In the genomic region with DNA sequence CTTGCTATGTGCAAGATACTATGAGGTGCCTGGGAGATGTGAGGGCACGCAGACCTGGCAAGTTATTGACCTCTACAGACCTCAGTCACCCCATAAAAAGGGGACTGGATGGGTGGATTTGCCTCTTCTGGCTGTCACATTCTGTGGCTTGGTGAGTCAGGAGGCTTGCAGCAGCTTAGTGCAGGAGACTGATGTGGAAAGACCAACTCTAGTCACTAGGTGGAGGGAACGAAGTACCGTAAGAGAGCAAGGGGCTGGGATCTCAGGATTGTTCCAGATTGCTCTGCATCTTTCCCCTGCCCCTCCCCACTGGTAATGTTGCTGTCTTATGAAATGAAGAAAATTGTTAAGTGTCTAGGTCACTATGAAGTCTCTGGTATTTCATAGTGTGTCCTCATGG, we compare ENCODE assay signal across 1 cellular context.
TF ChIP-seq lines count a peak whose summit lies in the region.

No MANE protein-coding gene starts in this region.

TF ChIP-seq in HepG2, 621 proteins besides CTCF, POLR2A, EP300 and RAD21:
- TF ChIP-seq, protein P1, sequence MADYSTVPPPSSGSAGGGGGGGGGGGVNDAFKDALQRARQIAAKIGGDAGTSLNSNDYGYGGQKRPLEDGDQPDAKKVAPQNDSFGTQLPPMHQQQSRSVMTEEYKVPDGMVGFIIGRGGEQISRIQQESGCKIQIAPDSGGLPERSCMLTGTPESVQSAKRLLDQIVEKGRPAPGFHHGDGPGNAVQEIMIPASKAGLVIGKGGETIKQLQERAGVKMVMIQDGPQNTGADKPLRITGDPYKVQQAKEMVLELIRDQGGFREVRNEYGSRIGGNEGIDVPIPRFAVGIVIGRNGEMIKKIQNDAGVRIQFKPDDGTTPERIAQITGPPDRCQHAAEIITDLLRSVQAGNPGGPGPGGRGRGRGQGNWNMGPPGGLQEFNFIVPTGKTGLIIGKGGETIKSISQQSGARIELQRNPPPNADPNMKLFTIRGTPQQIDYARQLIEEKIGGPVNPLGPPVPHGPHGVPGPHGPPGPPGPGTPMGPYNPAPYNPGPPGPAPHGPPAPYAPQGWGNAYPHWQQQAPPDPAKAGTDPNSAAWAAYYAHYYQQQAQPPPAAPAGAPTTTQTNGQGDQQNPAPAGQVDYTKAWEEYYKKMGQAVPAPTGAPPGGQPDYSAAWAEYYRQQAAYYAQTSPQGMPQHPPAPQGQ (CRISPR knock-in tag; IDR thresholded peaks at IDR 0.05; ENCODE audit: borderline replicate concordance), result no peak
- TF ChIP-seq ZSCAN25 (CRISPR knock-in tag; IDR thresholded peaks at IDR 0.05) (0 out of 2 replicates have a peak, but pooled peaks have one; percentile 35), ZNF292 (CRISPR knock-in tag; IDR thresholded peaks at IDR 0.05; ENCODE audit: borderline replicate concordance, low read depth) (0 out of 2 replicates have a peak, but pooled peaks have one; percentile 2), TEAD3 (CRISPR knock-in tag; optimal IDR thresholded peaks at IDR 0.05; ENCODE audit: borderline replicate concordance) (peak; percentile 26), PLRG1 (conservative IDR thresholded peaks at IDR 0.05) (no peak), ZNF7 (CRISPR knock-in tag; IDR thresholded peaks at IDR 0.05) (no peak), ZIK1 (CRISPR knock-in tag; IDR thresholded peaks at IDR 0.05; ENCODE audit: borderline replicate concordance, low read depth) (no peak), ZNF354B (CRISPR knock-in tag; IDR thresholded peaks at IDR 0.05) (peak; percentile 32; the same call in 1 of the 2 replicates), REXO4 (CRISPR knock-in tag; IDR thresholded peaks at IDR 0.05; ENCODE audit: borderline replicate concordance) (no peak), CHD2 (IDR thresholded peaks at IDR 0.05; ENCODE audit: low read depth, low read length) (no peak), KAT7 (CRISPR knock-in tag; IDR thresholded peaks at IDR 0.05; ENCODE audit: borderline replicate concordance) (no peak), ZNF136 (CRISPR knock-in tag; IDR thresholded peaks at IDR 0.05; ENCODE audit: low read depth) (no peak), KDM6A (CRISPR knock-in tag; IDR thresholded peaks at IDR 0.05; ENCODE audit: low read depth) (no peak), FOSL2 (CRISPR knock-in tag; IDR thresholded peaks at IDR 0.05) (peak; percentile 19; the same call in 1 of the 2 replicates), ZZZ3 (CRISPR knock-in tag; IDR thresholded peaks at IDR 0.05; ENCODE audit: borderline replicate concordance) (no peak), ARHGAP35 (CRISPR knock-in tag; IDR thresholded peaks at IDR 0.05; ENCODE audit: borderline replicate concordance) (no peak), PCBP2 (optimal IDR thresholded peaks at IDR 0.05; ENCODE audit: low read depth, low read length, poor library complexity, severe bottlenecking) (no peak), ZMYM3 (CRISPR knock-in tag; IDR thresholded peaks at IDR 0.05) (no peak)
- TF ChIP-seq, protein P2, sequence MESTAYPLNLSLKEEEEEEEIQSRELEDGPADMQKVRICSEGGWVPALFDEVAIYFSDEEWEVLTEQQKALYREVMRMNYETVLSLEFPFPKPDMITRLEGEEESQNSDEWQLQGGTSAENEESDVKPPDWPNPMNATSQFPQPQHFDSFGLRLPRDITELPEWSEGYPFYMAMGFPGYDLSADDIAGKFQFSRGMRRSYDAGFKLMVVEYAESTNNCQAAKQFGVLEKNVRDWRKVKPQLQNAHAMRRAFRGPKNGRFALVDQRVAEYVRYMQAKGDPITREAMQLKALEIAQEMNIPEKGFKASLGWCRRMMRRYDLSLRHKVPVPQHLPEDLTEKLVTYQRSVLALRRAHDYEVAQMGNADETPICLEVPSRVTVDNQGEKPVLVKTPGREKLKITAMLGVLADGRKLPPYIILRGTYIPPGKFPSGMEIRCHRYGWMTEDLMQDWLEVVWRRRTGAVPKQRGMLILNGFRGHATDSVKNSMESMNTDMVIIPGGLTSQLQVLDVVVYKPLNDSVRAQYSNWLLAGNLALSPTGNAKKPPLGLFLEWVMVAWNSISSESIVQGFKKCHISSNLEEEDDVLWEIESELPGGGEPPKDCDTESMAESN (CRISPR knock-in tag; conservative IDR thresholded peaks at IDR 0.05), result no peak
- TF ChIP-seq, protein P3, sequence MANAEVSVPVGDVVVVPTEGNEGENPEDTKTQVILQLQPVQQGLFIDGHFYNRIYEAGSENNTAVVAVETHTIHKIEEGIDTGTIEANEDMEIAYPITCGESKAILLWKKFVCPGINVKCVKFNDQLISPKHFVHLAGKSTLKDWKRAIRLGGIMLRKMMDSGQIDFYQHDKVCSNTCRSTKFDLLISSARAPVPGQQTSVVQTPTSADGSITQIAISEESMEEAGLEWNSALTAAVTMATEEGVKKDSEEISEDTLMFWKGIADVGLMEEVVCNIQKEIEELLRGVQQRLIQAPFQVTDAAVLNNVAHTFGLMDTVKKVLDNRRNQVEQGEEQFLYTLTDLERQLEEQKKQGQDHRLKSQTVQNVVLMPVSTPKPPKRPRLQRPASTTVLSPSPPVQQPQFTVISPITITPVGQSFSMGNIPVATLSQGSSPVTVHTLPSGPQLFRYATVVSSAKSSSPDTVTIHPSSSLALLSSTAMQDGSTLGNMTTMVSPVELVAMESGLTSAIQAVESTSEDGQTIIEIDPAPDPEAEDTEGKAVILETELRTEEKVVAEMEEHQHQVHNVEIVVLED (CRISPR knock-in tag; IDR thresholded peaks at IDR 0.05; ENCODE audit: borderline replicate concordance), result 0 out of 2 replicates have a peak, but pooled peaks have one; percentile 5
- TF ChIP-seq, protein P4, sequence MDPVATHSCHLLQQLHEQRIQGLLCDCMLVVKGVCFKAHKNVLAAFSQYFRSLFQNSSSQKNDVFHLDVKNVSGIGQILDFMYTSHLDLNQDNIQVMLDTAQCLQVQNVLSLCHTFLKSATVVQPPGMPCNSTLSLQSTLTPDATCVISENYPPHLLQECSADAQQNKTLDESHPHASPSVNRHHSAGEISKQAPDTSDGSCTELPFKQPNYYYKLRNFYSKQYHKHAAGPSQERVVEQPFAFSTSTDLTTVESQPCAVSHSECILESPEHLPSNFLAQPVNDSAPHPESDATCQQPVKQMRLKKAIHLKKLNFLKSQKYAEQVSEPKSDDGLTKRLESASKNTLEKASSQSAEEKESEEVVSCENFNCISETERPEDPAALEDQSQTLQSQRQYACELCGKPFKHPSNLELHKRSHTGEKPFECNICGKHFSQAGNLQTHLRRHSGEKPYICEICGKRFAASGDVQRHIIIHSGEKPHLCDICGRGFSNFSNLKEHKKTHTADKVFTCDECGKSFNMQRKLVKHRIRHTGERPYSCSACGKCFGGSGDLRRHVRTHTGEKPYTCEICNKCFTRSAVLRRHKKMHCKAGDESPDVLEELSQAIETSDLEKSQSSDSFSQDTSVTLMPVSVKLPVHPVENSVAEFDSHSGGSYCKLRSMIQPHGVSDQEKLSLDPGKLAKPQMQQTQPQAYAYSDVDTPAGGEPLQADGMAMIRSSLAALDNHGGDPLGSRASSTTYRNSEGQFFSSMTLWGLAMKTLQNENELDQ (CRISPR knock-in tag; IDR thresholded peaks at IDR 0.05; ENCODE audit: borderline replicate concordance), result no peak
- TF ChIP-seq, protein P5, sequence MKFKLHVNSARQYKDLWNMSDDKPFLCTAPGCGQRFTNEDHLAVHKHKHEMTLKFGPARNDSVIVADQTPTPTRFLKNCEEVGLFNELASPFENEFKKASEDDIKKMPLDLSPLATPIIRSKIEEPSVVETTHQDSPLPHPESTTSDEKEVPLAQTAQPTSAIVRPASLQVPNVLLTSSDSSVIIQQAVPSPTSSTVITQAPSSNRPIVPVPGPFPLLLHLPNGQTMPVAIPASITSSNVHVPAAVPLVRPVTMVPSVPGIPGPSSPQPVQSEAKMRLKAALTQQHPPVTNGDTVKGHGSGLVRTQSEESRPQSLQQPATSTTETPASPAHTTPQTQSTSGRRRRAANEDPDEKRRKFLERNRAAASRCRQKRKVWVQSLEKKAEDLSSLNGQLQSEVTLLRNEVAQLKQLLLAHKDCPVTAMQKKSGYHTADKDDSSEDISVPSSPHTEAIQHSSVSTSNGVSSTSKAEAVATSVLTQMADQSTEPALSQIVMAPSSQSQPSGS (CRISPR knock-in tag; IDR thresholded peaks at IDR 0.05), result no peak
- TF ChIP-seq, protein P6, sequence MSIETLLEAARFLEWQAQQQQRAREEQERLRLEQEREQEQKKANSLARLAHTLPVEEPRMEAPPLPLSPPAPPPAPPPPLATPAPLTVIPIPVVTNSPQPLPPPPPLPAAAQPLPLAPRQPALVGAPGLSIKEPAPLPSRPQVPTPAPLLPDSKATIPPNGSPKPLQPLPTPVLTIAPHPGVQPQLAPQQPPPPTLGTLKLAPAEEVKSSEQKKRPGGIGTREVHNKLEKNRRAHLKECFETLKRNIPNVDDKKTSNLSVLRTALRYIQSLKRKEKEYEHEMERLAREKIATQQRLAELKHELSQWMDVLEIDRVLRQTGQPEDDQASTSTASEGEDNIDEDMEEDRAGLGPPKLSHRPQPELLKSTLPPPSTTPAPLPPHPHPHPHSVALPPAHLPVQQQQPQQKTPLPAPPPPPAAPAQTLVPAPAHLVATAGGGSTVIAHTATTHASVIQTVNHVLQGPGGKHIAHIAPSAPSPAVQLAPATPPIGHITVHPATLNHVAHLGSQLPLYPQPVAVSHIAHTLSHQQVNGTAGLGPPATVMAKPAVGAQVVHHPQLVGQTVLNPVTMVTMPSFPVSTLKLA (IDR thresholded peaks at IDR 0.05), result no peak
- TF ChIP-seq, protein P7, sequence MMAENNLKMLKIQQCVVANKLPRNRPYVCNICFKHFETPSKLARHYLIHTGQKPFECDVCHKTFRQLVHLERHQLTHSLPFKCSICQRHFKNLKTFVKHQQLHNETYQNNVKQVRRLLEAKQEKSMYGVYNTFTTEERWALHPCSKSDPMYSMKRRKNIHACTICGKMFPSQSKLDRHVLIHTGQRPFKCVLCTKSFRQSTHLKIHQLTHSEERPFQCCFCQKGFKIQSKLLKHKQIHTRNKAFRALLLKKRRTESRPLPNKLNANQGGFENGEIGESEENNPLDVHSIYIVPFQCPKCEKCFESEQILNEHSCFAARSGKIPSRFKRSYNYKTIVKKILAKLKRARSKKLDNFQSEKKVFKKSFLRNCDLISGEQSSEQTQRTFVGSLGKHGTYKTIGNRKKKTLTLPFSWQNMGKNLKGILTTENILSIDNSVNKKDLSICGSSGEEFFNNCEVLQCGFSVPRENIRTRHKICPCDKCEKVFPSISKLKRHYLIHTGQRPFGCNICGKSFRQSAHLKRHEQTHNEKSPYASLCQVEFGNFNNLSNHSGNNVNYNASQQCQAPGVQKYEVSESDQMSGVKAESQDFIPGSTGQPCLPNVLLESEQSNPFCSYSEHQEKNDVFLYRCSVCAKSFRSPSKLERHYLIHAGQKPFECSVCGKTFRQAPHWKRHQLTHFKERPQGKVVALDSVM (CRISPR knock-in tag; IDR thresholded peaks at IDR 0.05), result no peak
- TF ChIP-seq, protein P8, sequence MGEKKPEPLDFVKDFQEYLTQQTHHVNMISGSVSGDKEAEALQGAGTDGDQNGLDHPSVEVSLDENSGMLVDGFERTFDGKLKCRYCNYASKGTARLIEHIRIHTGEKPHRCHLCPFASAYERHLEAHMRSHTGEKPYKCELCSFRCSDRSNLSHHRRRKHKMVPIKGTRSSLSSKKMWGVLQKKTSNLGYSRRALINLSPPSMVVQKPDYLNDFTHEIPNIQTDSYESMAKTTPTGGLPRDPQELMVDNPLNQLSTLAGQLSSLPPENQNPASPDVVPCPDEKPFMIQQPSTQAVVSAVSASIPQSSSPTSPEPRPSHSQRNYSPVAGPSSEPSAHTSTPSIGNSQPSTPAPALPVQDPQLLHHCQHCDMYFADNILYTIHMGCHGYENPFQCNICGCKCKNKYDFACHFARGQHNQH (CRISPR knock-in tag; IDR thresholded peaks at IDR 0.05), result no peak
- TF ChIP-seq, protein P9, sequence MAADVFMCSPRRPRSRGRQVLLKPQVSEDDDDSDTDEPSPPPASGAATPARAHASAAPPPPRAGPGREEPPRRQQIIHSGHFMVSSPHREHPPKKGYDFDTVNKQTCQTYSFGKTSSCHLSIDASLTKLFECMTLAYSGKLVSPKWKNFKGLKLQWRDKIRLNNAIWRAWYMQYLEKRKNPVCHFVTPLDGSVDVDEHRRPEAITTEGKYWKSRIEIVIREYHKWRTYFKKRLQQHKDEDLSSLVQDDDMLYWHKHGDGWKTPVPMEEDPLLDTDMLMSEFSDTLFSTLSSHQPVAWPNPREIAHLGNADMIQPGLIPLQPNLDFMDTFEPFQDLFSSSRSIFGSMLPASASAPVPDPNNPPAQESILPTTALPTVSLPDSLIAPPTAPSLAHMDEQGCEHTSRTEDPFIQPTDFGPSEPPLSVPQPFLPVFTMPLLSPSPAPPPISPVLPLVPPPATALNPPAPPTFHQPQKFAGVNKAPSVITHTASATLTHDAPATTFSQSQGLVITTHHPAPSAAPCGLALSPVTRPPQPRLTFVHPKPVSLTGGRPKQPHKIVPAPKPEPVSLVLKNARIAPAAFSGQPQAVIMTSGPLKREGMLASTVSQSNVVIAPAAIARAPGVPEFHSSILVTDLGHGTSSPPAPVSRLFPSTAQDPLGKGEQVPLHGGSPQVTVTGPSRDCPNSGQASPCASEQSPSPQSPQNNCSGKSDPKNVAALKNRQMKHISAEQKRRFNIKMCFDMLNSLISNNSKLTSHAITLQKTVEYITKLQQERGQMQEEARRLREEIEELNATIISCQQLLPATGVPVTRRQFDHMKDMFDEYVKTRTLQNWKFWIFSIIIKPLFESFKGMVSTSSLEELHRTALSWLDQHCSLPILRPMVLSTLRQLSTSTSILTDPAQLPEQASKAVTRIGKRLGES (CRISPR knock-in tag; IDR thresholded peaks at IDR 0.05; ENCODE audit: borderline replicate concordance), result no peak
